16 cellular contexts compared by ENCODE assay signal in genomic region chr1:2274231-2274967, GRCh38. TPM values are rescaled to one million over a fixed set of nuclear protein-coding genes. Genes with fewer than 3 reads are reported as not detected.
A peak's percentile ranks its signal among the peaks of the same experiment; 100 is the strongest.
DNase-seq lines count a peak whose midpoint lies in the region; ATAC-seq and TF ChIP-seq lines count a peak whose summit lies in the region.
"Had no signal": no experiment of that assay in that cellular context is flagged by ENCODE, and none has a peak within 500 bp of the region (broad histone marks: within the 10 kb centered on the region; RNA-seq: fewer than 3 reads in every experiment).

No MANE protein-coding gene starts in this region.

- H3K9me3 Mint-ChIP-seq in natural killer cell treated with Interleukin-12 subunit alpha and Interleukin-12 subunit beta and Interleukin-15 and Interleukin-18, amount 100 ng/mL, for 72 hours: no peaks in the 10 kb centered on the region
- no peaks in the 10 kb centered on the region for H3K9me3 Mint-ChIP-seq in natural killer cell
- H3K9me3 Mint-ChIP-seq: activated naive CD4-positive, alpha-beta T cell treated with anti-CD3 and anti-CD28 coated beads, Interleukin-2, amount 50 U/mL, for 24 hours had no signal

- no peak overlapping the region for H3K4me3 Mint-ChIP-seq in natural killer cell treated with Interleukin-12 subunit alpha and Interleukin-12 subunit beta and Interleukin-15 and Interleukin-18, amount 100 ng/mL, for 72 hours
- H3K4me3 Mint-ChIP-seq in natural killer cell: no peak overlapping the region
- H3K4me3 Mint-ChIP-seq: activated naive CD4-positive, alpha-beta T cell treated with anti-CD3 and anti-CD28 coated beads, Interleukin-2, amount 50 U/mL, for 24 hours had no signal

- H3K4me1 ChIP-seq in left ventricle myocardium inferior (peaks cover 99% of the 10 kb centered on the region), psoas muscle (peaks cover 87% of the 10 kb centered on the region)

- peaks cover 13 to 18% of the 10 kb centered on the region in 2 donors for H3K4me1 Mint-ChIP-seq in natural killer cell treated with Interleukin-12 subunit alpha and Interleukin-12 subunit beta and Interleukin-15 and Interleukin-18, amount 100 ng/mL, for 72 hours (ENCODE audit: low read depth in 2 of 2)
- H3K4me1 Mint-ChIP-seq in natural killer cell: peaks cover 16 to 29% of the 10 kb centered on the region in 2 donors

- intact Hi-C loops in natural killer cell (cut with micrococcal nuclease) (no loop called here), left ventricle myocardium inferior (cut with micrococcal nuclease) (no loop called here), psoas muscle (cut with DNase I) (no loop called here)

- H3K36me3 ChIP-seq in left ventricle myocardium inferior: no peaks in the 10 kb centered on the region
- H3K36me3 ChIP-seq in psoas muscle (ENCODE audit: insufficient read depth in 1 of 2, low read depth in 1 of 2): no peaks in the 10 kb centered on the region

- no peaks in the 10 kb centered on the region for H3K36me3 Mint-ChIP-seq in natural killer cell treated with Interleukin-12 subunit alpha and Interleukin-12 subunit beta and Interleukin-15 and Interleukin-18, amount 100 ng/mL, for 72 hours
- H3K36me3 Mint-ChIP-seq in natural killer cell: no peaks in the 10 kb centered on the region
- H3K36me3 Mint-ChIP-seq: activated naive CD4-positive, alpha-beta T cell treated with anti-CD3 and anti-CD28 coated beads, Interleukin-2, amount 50 U/mL, for 24 hours had no signal

- peak; percentile 34 for DNase-seq in natural killer cell treated with Interleukin-12 subunit alpha and Interleukin-12 subunit beta and Interleukin-15 and Interleukin-18, amount 100 ng/mL, for 72 hours (ENCODE audit: low spot score)
- DNase-seq in natural killer cell (no peak), left ventricle myocardium inferior (no peak), psoas muscle (peak in 1 of 2 donors; percentile 52), AML-193 (lab: John Stamatoyannopoulos, UW) (no peak), GDM1 (lab: John Stamatoyannopoulos, UW) (no peak)
- DNase-seq: activated CD4-positive, alpha-beta T cell treated with anti-CD3 and anti-CD28 coated beads, Interleukin-2, amount 50 U/mL, for 4 hours; effector CD4-positive, alpha-beta T cell; glutamatergic neuron; NCI-H146; T-helper 1 cell had no signal

- H3K27me3 ChIP-seq in left ventricle myocardium inferior (ENCODE audit: low read depth) (no peaks in the 10 kb centered on the region), psoas muscle (ENCODE audit: insufficient read depth in 3 of 3, low read length in 2 of 3) (no peaks in the 10 kb centered on the region)

- H3K27ac Mint-ChIP-seq in natural killer cell treated with Interleukin-12 subunit alpha and Interleukin-12 subunit beta and Interleukin-15 and Interleukin-18, amount 100 ng/mL, for 72 hours: no peak overlapping the region
- no peak overlapping the region for H3K27ac Mint-ChIP-seq in natural killer cell

- TF ChIP-seq CTCF in natural killer cell (IDR thresholded peaks at IDR 0.05) (no peak), left ventricle myocardium inferior (IDR thresholded peaks at IDR 0.05; ENCODE audit: borderline replicate concordance) (no peak), psoas muscle (IDR thresholded peaks at IDR 0.05) (no peak)

- H3K27ac ChIP-seq in left ventricle myocardium inferior (replicated peaks) (peak overlapping the region; percentile 78), psoas muscle (peak overlapping the region; percentile 25)

- peak overlapping the region; percentile 12 for H3K4me3 ChIP-seq in left ventricle myocardium inferior
- H3K4me3 ChIP-seq in psoas muscle: no peak overlapping the region
- H3K4me3 ChIP-seq: lung had no signal

- WGBS in psoas muscle, 3 donors: 60 to 66% (median 62%) methylated on average over 23 to 25 of the region's 25 CpGs

- H3K9me3 ChIP-seq in left ventricle myocardium inferior (replicated peaks): no peaks in the 10 kb centered on the region
- H3K9me3 ChIP-seq in psoas muscle: no peaks in the 10 kb centered on the region

- H3K27me3 Mint-ChIP-seq in natural killer cell treated with Interleukin-12 subunit alpha and Interleukin-12 subunit beta and Interleukin-15 and Interleukin-18, amount 100 ng/mL, for 72 hours: no peaks in the 10 kb centered on the region
- H3K27me3 Mint-ChIP-seq in natural killer cell (ENCODE audit: low read depth in 2 of 2): no peaks in the 10 kb centered on the region
- H3K27me3 Mint-ChIP-seq: activated naive CD4-positive, alpha-beta T cell treated with anti-CD3 and anti-CD28 coated beads, Interleukin-2, amount 50 U/mL, for 24 hours; progenitor cell of endocrine pancreas had no signal

- ATAC-seq in natural killer cell treated with Interleukin-12 subunit alpha and Interleukin-12 subunit beta and Interleukin-15 and Interleukin-18, amount 100 ng/mL, for 72 hours: no peak
- no peak for ATAC-seq in natural killer cell
- no peak for ATAC-seq in psoas muscle
- ATAC-seq in GM19395 (IDR thresholded peaks at IDR 0.05; ENCODE audit: unreplicated experiment): no peak
- no peak for ATAC-seq in GM21515 (IDR thresholded peaks at IDR 0.05; ENCODE audit: unreplicated experiment)

RNA-seq across cellular contexts. Expression of gene SKI, which starts 46.3 kb away (rescaled TPM):
- 10 to 100 TPM; 16.5 to 42.7 TPM for total RNA-seq in natural killer cell treated with Interleukin-12 subunit alpha and Interleukin-12 subunit beta and Interleukin-15 and Interleukin-18, amount 100 ng/mL, for 72 hours
- total RNA-seq in natural killer cell (100 to 1,000 TPM in 2 of 3 donors, 10 to 100 TPM in 1; 96.9 to 145 (median 140) TPM), left ventricle myocardium inferior (37.9 TPM), psoas muscle (10 to 100 TPM; 21.4 to 32.1 (median 30.3) TPM)
- polyA plus RNA-seq in psoas muscle: 10 to 100 TPM in 2 of 3 donors, 1 to 10 TPM in 1; 7.7 to 20.9 (median 18.3) TPM
